ENCODE assay signal across 2 cellular contexts in genomic region chr3:32892625-32893598, GRCh38.
TF ChIP-seq lines count a peak whose summit lies in the region.

No MANE protein-coding gene starts in this region.

TF ChIP-seq in GM23338, 12 proteins besides CTCF, POLR2A, EP300 and RAD21 (continued from another document):
- no peak for TF ChIP-seq ZNF462 (CRISPR knock-in tag; IDR thresholded peaks at IDR 0.05)
- no peak for TF ChIP-seq EZH2phosphoT487 (IDR thresholded peaks at IDR 0.05; ENCODE audit: unreplicated experiment)

TF ChIP-seq in WTC11, 78 proteins besides CTCF, POLR2A, EP300 and RAD21 (continued from another document):
- TF ChIP-seq PRDM15 (CRISPR knock-in tag; IDR thresholded peaks at IDR 0.05) = no peak
- TF ChIP-seq GRHL2 (CRISPR knock-in tag; IDR thresholded peaks at IDR 0.05; ENCODE audit: insufficient replicate concordance, severe bottlenecking) = no peak
